ENCODE assay signal across 13 cellular contexts in the genomic region with DNA sequence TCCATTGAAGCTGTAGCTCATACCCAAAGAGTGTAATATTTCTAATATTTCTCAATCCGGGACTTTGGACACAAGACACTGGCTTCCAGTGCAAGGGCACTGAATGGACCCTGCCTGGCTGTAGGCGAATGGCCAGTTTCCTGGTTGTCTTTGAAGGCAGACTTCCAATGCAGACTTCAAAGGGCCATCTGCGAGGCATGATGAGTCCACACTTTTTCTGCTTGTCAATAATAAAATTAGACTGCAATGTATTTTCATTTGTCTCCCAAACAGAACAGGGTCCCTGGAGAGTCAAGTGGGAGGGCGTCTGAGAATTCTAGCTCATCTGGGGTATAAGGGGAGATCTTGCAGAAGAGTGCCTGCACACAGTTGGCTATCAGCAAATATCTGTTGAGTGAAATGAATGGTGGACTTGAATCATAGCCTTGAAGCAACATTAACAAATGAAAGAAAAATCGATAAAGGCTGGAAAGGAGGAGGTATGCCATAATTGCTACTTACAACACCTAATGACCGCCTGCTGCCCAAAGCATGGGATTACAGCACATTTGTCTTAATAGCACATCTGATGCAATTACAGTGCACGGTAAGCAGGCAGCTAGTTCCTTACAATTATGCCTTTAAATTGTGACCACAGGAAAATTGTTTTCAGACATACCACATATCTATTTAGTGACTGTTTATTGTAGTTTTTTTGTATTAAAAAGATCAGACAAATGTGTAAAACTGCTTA.
DNase-seq lines count a peak whose midpoint lies in the region; ATAC-seq, FAIRE-seq and TF ChIP-seq lines count a peak whose summit lies in the region.
"Had no signal": no experiment of that assay in that cellular context is flagged by ENCODE, and none has a peak within 500 bp of the region (broad histone marks: within the 10 kb centered on the region; RNA-seq: fewer than 3 reads in every experiment).

No MANE protein-coding gene starts in this region.

- peak; percentile 94 for FAIRE-seq in D721Med (lab: Jason Lieb, UNC)
- FAIRE-seq in HepG2 (lab: Jason Lieb, UNC), result peak; percentile 67
- FAIRE-seq: frontal cortex had no signal

- CTCF ChIA-PET in HepG2 (lab: Yijun Ruan, JAX; ENCODE audit: low intra/inter-chr PET ratio, low total read pairs), result no interaction called here

- ATAC-seq in RWPE2 (ENCODE audit: low read depth) (no peak), HepG2 (peak; percentile 86)
- ATAC-seq: activated CD4-positive, CD25-positive, alpha-beta regulatory T cell treated with anti-CD3 and anti-CD28 coated beads, Interleukin-2, amount 50 U/mL, for 24 hours; effector memory CD8-positive, alpha-beta T cell had no signal

- in situ Hi-C loops in HepG2 (cut with HindIII; ENCODE audit: extremely low pct_ligation_motif_present, low pct_unique_long_range_greater_than_20kb), result no loop called here

- no peak overlapping the region for H2AFZ ChIP-seq in HepG2 (ENCODE audit: low read length)

- peaks cover 8% of the 10 kb centered on the region for H3K9me3 ChIP-seq in RWPE2 (ENCODE audit: severe bottlenecking)
- no peaks in the 10 kb centered on the region for H3K9me3 ChIP-seq in HepG2 (ENCODE audit: low read length)

- 42% methylated on average over 7 of the region's 7 CpGs for WGBS in HepG2 (ENCODE audit: low lambda C conversion rate)

- no TSS peak for BruUV-seq in HepG2 (replicated peaks; lab: Mats Ljungman, UMichigan)

- TF ChIP-seq EP300 in HepG2 (IDR thresholded peaks at IDR 0.05; ENCODE audit: low read depth in 2 of 2, low read length in 2 of 2) (peak in 1 of 2 experiments; percentile 79; a peak in 2 of 4 replicates), HepG2 (CRISPR knock-in tag; IDR thresholded peaks at IDR 0.05; ENCODE audit: borderline replicate concordance) (peak; percentile 56)

- TF ChIP-seq CTCF in D721Med (IDR thresholded peaks at IDR 0.05; ENCODE audit: insufficient read depth, missing control alignments) (no peak), RWPE2 (IDR thresholded peaks at IDR 0.05; ENCODE audit: poor library complexity, severe bottlenecking) (no peak), HepG2 (CRISPR knock-in tag; IDR thresholded peaks at IDR 0.05) (no peak)

- intact Hi-C loops in HepG2 (cut with micrococcal nuclease; ENCODE audit: unreplicated experiment), result loop anchor here (5.0 kb wide), 1 partner anchor 36 kb away; no protein-coding TSS in a partner anchor

- H3K4me2 ChIP-seq in HepG2 (ENCODE audit: low read depth, low read length), result peak overlapping the region; percentile 49

- DNase-seq in D721Med (ENCODE audit: insufficient read length, low spot score) (no peak), HS-5 (ENCODE audit: low read depth) (peak; percentile 14), RWPE2 (ENCODE audit: low spot score) (no peak), HepG2 (ENCODE audit: low spot score) (peak; percentile 88), NCI-H187 (lab: John Stamatoyannopoulos, UW) (no peak), dermis blood vessel endothelial cell (no peak), SKM-1 treated with dmso at 0.1 percent for 144 hours (lab: John Stamatoyannopoulos, UW; ENCODE audit: unreplicated experiment) (no peak)
- DNase-seq: activated naive CD4-positive, alpha-beta T cell treated with anti-CD3 and anti-CD28 coated beads for 36 hours; effector memory CD8-positive, alpha-beta T cell; GF-D8; T-helper 1 cell had no signal

- H3K27me3 ChIP-seq in RWPE2 (ENCODE audit: insufficient read depth, poor library complexity, severe bottlenecking) (no peaks in the 10 kb centered on the region), HepG2 (ENCODE audit: control insufficient read depth in 1 of 2, insufficient read depth in 2 of 2, low read length in 2 of 2) (no peaks in the 10 kb centered on the region)

- H3K27ac ChIP-seq in RWPE2 (ENCODE audit: poor library complexity, severe bottlenecking), result peak overlapping the region; percentile 92
- H3K27ac ChIP-seq in HepG2 (ENCODE audit: extremely low read length, insufficient read depth, low read length), result peak overlapping the region; percentile 66

- H3K4me3 ChIP-seq in RWPE2 (ENCODE audit: severe bottlenecking) (no peak overlapping the region), HepG2 (replicated peaks in 1 of 3; ENCODE audit: insufficient read depth in 1 of 3, low read depth in 2 of 3, low read length in 3 of 3) (no peak overlapping the region)

- POLR2A ChIA-PET in HepG2 (lab: Yijun Ruan, JAX), result interaction anchor here (0.6 to 1.5 kb wide), 5 partner anchors 14 to 138 kb away, joined by 3 to 4 read pairs (median 3); no protein-coding TSS in a partner anchor

- TF ChIP-seq RAD21 in HepG2 (CRISPR knock-in tag; IDR thresholded peaks at IDR 0.05), result no peak

- H3K79me2 ChIP-seq in HepG2 (ENCODE audit: insufficient read depth, low read length), result no peaks in the 10 kb centered on the region

- H4K20me1 ChIP-seq in HepG2 (ENCODE audit: insufficient read depth, low read length), result no peaks in the 10 kb centered on the region

- TF ChIP-seq POLR2A in HepG2 (IDR thresholded peaks at IDR 0.05; ENCODE audit: insufficient read depth in 1 of 2, low read depth in 2 of 2, low read length in 2 of 2), result no peak

- peaks cover 52% of the 10 kb centered on the region for H3K36me3 ChIP-seq in RWPE2 (ENCODE audit: low read depth)
- no peaks in the 10 kb centered on the region; a peak in 1 of 5 replicates for H3K36me3 ChIP-seq in HepG2 (replicated peaks in 1 of 2; ENCODE audit: control insufficient read depth in 1 of 2, insufficient read depth in 2 of 2, low read length in 2 of 2)

- H3K4me1 ChIP-seq in RWPE2 (ENCODE audit: insufficient read depth, poor library complexity, severe bottlenecking) (peaks cover 25% of the 10 kb centered on the region), HepG2 (ENCODE audit: insufficient read depth, low read length) (peaks cover 46% of the 10 kb centered on the region)

- H3K9ac ChIP-seq in HepG2 (ENCODE audit: insufficient read depth, low read depth, low read length), result peak overlapping the region; percentile 19; the same call in 1 of the 2 replicates

TF ChIP-seq in HepG2, 621 proteins besides CTCF, POLR2A, EP300 and RAD21 (continues in another document):
- TF ChIP-seq ZNF792 (CRISPR knock-in tag; IDR thresholded peaks at IDR 0.05), result 0 out of 2 replicates have a peak, but pooled peaks have one; percentile 22
- peak; percentile 69; the same call in 1 of the 2 replicates for TF ChIP-seq SMAD3 (CRISPR knock-in tag; IDR thresholded peaks at IDR 0.05)
- peak; percentile 70 for TF ChIP-seq ELF1 (CRISPR knock-in tag; IDR thresholded peaks at IDR 0.05)
- 0 out of 2 replicates have a peak, but pooled peaks have one; percentile 37 for TF ChIP-seq NFKBIZ (CRISPR knock-in tag; IDR thresholded peaks at IDR 0.05)
- peak; percentile 49; the same call in 1 of the 2 replicates for TF ChIP-seq TCF7L2 (IDR thresholded peaks at IDR 0.05; ENCODE audit: low read depth, low read length)
- TF ChIP-seq SIX4 (CRISPR knock-in tag; IDR thresholded peaks at IDR 0.05), result peak; percentile 41; the same call in 1 of the 2 replicates
- 0 out of 2 replicates have a peak, but pooled peaks have one; percentile 25 for TF ChIP-seq HMG20B (CRISPR knock-in tag; conservative IDR thresholded peaks at IDR 0.05)
- TF ChIP-seq HDAC1 (CRISPR knock-in tag; IDR thresholded peaks at IDR 0.05), result peak; percentile 63
- no peak for TF ChIP-seq CBX2 (IDR thresholded peaks at IDR 0.05; ENCODE audit: low read depth, low read length)
- no peak for TF ChIP-seq CBX2 (CRISPR knock-in tag; IDR thresholded peaks at IDR 0.05; ENCODE audit: low read depth)
- TF ChIP-seq, protein P1, sequence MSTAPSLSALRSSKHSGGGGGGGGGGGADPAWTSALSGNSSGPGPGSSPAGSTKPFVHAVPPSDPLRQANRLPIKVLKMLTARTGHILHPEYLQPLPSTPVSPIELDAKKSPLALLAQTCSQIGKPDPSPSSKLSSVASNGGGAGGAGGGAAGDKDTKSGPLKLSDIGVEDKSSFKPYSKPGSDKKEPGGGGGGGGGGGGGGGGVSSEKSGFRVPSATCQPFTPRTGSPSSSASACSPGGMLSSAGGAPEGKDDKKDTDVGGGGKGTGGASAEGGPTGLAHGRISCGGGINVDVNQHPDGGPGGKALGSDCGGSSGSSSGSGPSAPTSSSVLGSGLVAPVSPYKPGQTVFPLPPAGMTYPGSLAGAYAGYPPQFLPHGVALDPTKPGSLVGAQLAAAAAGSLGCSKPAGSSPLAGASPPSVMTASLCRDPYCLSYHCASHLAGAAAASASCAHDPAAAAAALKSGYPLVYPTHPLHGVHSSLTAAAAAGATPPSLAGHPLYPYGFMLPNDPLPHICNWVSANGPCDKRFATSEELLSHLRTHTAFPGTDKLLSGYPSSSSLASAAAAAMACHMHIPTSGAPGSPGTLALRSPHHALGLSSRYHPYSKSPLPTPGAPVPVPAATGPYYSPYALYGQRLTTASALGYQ (CRISPR knock-in tag; IDR thresholded peaks at IDR 0.05), result 0 out of 2 replicates have a peak, but pooled peaks have one; percentile 45
- TF ChIP-seq, protein P2, sequence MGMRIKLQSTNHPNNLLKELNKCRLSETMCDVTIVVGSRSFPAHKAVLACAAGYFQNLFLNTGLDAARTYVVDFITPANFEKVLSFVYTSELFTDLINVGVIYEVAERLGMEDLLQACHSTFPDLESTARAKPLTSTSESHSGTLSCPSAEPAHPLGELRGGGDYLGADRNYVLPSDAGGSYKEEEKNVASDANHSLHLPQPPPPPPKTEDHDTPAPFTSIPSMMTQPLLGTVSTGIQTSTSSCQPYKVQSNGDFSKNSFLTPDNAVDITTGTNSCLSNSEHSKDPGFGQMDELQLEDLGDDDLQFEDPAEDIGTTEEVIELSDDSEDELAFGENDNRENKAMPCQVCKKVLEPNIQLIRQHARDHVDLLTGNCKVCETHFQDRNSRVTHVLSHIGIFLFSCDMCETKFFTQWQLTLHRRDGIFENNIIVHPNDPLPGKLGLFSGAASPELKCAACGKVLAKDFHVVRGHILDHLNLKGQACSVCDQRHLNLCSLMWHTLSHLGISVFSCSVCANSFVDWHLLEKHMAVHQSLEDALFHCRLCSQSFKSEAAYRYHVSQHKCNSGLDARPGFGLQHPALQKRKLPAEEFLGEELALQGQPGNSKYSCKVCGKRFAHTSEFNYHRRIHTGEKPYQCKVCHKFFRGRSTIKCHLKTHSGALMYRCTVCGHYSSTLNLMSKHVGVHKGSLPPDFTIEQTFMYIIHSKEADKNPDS (CRISPR knock-in tag; IDR thresholded peaks at IDR 0.05), result no peak
- TF ChIP-seq MXI1 (IDR thresholded peaks at IDR 0.05; ENCODE audit: borderline replicate concordance, low read depth, low read length), result 0 out of 3 replicates have a peak, but pooled peaks have one; percentile 21
- peak; percentile 96 for TF ChIP-seq ELF3 (CRISPR knock-in tag; IDR thresholded peaks at IDR 0.05)
- TF ChIP-seq FOSL2 (CRISPR knock-in tag; IDR thresholded peaks at IDR 0.05), result peak; percentile 72
- TF ChIP-seq HNF4A (CRISPR knock-in tag; IDR thresholded peaks at IDR 0.05), result peak; percentile 89

Comparison
In these comparisons a context has a peak if more than half of its experiments do, and no peak if none do; other contexts are left out.
1. DNase-seq: peak in HS-5 (single experiment) and HepG2 (single experiment); none in D721Med (single experiment), RWPE2 (single experiment), NCI-H187 (0 of 2), dermis blood vessel endothelial cell (single experiment) and SKM-1 treated with dmso at 0.1 percent for 144 hours (single experiment).